8 cellular contexts compared by ENCODE assay signal in genomic region chr16:66521951-66522771, GRCh38. TPM values are rescaled to one million over a fixed set of nuclear protein-coding genes. Genes with fewer than 3 reads are reported as not detected.
DNase-seq lines count a peak whose midpoint lies in the region; ATAC-seq and FAIRE-seq lines count a peak whose summit lies in the region.

No MANE protein-coding gene starts in this region.

- peak; percentile 100 for DNase-seq in A172 (ENCODE audit: low spot score)
- DNase-seq in KBM-7: peak; percentile 90
- DNase-seq in activated CD4-positive, alpha-beta T cell treated with anti-CD3 and anti-CD28 coated beads, Interleukin-2, amount 50 U/mL, for 24 hours (ENCODE audit: low read depth in 1 of 2, low spot score in 1 of 2): peak; percentile 75 to 94
- peak; percentile 98 for DNase-seq in renal cortical epithelial cell (ENCODE audit: low read depth)
- DNase-seq in urothelium cell line (ENCODE audit: low spot score): peak; percentile 87

- ATAC-seq in GM21367 (IDR thresholded peaks at IDR 0.05; ENCODE audit: unreplicated experiment) (peak; percentile 48), GM19324 (IDR thresholded peaks at IDR 0.05; ENCODE audit: low FRiP score, unreplicated experiment) (no peak)

- H3K4me3 ChIP-seq in duodenal mucosa (ENCODE audit: low read depth in 1 of 2, low read length in 2 of 2): peak overlapping the region in 1 of 2 donors; percentile 10

- H3K27ac ChIP-seq in duodenal mucosa (ENCODE audit: low read depth, low read length): peak overlapping the region; percentile 53

- H3K9ac ChIP-seq in duodenal mucosa (ENCODE audit: low read depth in 1 of 2, low read length in 2 of 2): no peak overlapping the region

- in situ Hi-C loops in KBM-7 (cut with MboI; ENCODE audit: low pct_unique_long_range_greater_than_20kb, low sequenced_read_pairs): no loop called here

- peaks cover 7 to 9% of the 10 kb centered on the region in 2 donors for H3K36me3 ChIP-seq in duodenal mucosa (ENCODE audit: control insufficient read depth in 1 of 2, insufficient read depth in 2 of 2, low read length in 2 of 2)

- no peaks in the 10 kb centered on the region for H3K9me3 ChIP-seq in duodenal mucosa (ENCODE audit: control insufficient read depth in 1 of 2, low read length in 2 of 2)

- no peak for FAIRE-seq in urothelium cell line (lab: Jason Lieb, UNC)

- peaks cover 61 to 67% of the 10 kb centered on the region in 2 donors for H3K4me1 ChIP-seq in duodenal mucosa (ENCODE audit: control insufficient read depth in 1 of 2, insufficient read depth in 2 of 2, low read length in 2 of 2)

- no peaks in the 10 kb centered on the region for H3K27me3 ChIP-seq in duodenal mucosa (ENCODE audit: control insufficient read depth in 1 of 2, insufficient read depth in 2 of 2, low read length in 2 of 2)

RNA-seq across cellular contexts. Expression of gene TK2, which starts 27.8 kb away (rescaled TPM):
- total RNA-seq in A172 (2014; rRNA removed; shearing (Covaris generic)): 31.9 and 35.0 TPM in 2 replicates
- total RNA-seq in renal cortical epithelial cell: 62.8 and 69.1 TPM in 2 replicates

RNA-seq across cellular contexts. Expression of gene CKLF, which starts 30.2 kb away (rescaled TPM):
- 180 and 186 TPM in 2 replicates for total RNA-seq in A172 (2014; rRNA removed; shearing (Covaris generic))
- 69.3 and 234 TPM in 2 replicates for total RNA-seq in renal cortical epithelial cell

RNA-seq across cellular contexts. Expression of gene CMTM1, which starts 44.1 kb away (rescaled TPM):
- 1.1 and 1.3 TPM in 2 replicates for total RNA-seq in A172 (2014; rRNA removed; shearing (Covaris generic))
- 2.8 and 6.2 TPM in 2 replicates for total RNA-seq in renal cortical epithelial cell

RNA-seq across cellular contexts. Expression of gene CMTM2, which starts 57.1 kb away (rescaled TPM):
- not detected in 2 replicates for total RNA-seq in A172 (2014; rRNA removed; shearing (Covaris generic))
- total RNA-seq in renal cortical epithelial cell: not detected in 2 replicates
